Comparison of ENCODE assay signal across 8 cellular contexts in genomic region chr19:43675269-43675879, GRCh38.
DNase-seq lines count a peak whose midpoint lies in the region; TF ChIP-seq lines count a peak whose summit lies in the region.

No MANE protein-coding gene starts in this region.

- no peak for TF ChIP-seq CTCF in nephron progenitor cell (IDR thresholded peaks at IDR 0.05)

- H3K27me3 Mint-ChIP-seq in nephron progenitor cell (ENCODE audit: low read depth, poor library complexity): peaks cover 45% of the 10 kb centered on the region

- H3K27ac Mint-ChIP-seq in nephron progenitor cell: peak overlapping the region; percentile 85

- no peaks in the 10 kb centered on the region for H3K9me3 Mint-ChIP-seq in nephron progenitor cell

- H3K4me3 Mint-ChIP-seq in nephron progenitor cell: no peak overlapping the region

- peaks cover 9% of the 10 kb centered on the region for H3K4me1 Mint-ChIP-seq in nephron progenitor cell

- DNase-seq in ELR (ENCODE audit: low read depth) (peak; percentile 89), HK-2 (ENCODE audit: unreplicated experiment) (peak; percentile 72), amniotic epithelial cell (ENCODE audit: low read depth) (peak; percentile 80), nephron progenitor cell (no peak), NCI-H1417 treated with DMSO at 0.1 percent for 48 hours (lab: John Stamatoyannopoulos, UW) (no peak)
- no peak for DNase-seq in stimulated activated CD4-positive, alpha-beta T cell treated with anti-CD3 and anti-CD28 coated beads, Interleukin-4, amount 100 ng/mL, for 1 hour
- DNase-seq in NK-92 treated with Interleukin-12 subunit alpha and Interleukin-12 subunit beta, amount 100 ng/mL, for 24 hours (lab: John Stamatoyannopoulos, UW): no peak
- DNase-seq in stimulated activated CD8-positive, alpha-beta memory T cell treated with anti-CD3 and anti-CD28 coated beads, Interleukin-4, amount 100 ng/mL, for 48 hours: no peak

- H3K36me3 Mint-ChIP-seq in nephron progenitor cell (ENCODE audit: low read depth): no peaks in the 10 kb centered on the region

Comparison
In these comparisons a context has a peak if more than half of its experiments do, and no peak if none do; other contexts are left out.
1. DNase-seq: peak in ELR (single experiment), HK-2 (single experiment) and amniotic epithelial cell (single experiment); none in nephron progenitor cell (single experiment), stimulated activated CD4-positive, alpha-beta T cell treated with anti-CD3 and anti-CD28 coated beads, Interleukin-4, amount 100 ng/mL, for 1 hour (single experiment), NCI-H1417 treated with DMSO at 0.1 percent for 48 hours (single experiment), NK-92 treated with Interleukin-12 subunit alpha and Interleukin-12 subunit beta, amount 100 ng/mL, for 24 hours (single experiment) and stimulated activated CD8-positive, alpha-beta memory T cell treated with anti-CD3 and anti-CD28 coated beads, Interleukin-4, amount 100 ng/mL, for 48 hours (single experiment).